In the genomic region with DNA sequence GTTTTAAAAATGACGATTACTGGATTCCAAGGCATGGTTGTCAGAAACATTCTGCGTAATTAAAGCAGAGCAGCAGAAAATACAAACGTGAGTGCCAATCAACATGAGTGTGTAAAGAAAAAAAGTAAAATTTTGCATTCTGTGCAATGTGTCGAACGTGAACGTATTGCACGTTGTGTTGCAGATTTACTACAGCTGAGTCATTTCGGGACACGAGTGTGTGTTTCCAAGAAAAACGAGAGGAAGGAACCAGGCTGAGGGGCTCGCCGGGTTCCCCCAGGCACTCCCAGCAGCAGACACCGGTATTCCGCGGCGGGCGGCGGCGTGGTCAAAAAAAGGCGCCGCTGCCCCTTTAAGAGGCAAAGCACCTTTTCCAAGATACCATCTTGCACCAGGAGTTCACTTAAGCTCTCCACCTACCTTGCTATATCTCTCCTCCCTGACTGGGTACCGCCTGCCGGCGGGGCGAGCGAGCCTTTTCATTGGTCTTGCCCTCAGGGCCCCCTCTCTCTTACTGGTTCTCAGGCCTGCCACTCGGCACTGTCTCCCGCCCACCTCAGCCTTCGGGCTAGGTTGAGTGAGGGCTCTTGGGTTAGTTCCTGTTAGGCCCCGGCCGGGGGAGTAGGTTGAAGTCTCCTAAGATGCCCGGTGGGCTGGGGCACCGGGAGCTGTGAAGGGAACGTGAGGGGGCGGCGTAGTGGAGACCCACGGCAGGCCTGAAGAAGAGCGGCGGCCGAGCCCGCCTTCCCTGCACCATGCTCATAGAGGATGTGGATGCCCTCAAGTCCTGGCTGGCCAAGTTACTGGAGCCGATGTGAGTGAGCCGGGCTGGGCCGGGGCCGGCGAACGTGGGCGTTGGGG, we compare ENCODE assay signal across 1 cellular context.
TF ChIP-seq lines count a peak whose summit lies in the region.

A gene with protein sequence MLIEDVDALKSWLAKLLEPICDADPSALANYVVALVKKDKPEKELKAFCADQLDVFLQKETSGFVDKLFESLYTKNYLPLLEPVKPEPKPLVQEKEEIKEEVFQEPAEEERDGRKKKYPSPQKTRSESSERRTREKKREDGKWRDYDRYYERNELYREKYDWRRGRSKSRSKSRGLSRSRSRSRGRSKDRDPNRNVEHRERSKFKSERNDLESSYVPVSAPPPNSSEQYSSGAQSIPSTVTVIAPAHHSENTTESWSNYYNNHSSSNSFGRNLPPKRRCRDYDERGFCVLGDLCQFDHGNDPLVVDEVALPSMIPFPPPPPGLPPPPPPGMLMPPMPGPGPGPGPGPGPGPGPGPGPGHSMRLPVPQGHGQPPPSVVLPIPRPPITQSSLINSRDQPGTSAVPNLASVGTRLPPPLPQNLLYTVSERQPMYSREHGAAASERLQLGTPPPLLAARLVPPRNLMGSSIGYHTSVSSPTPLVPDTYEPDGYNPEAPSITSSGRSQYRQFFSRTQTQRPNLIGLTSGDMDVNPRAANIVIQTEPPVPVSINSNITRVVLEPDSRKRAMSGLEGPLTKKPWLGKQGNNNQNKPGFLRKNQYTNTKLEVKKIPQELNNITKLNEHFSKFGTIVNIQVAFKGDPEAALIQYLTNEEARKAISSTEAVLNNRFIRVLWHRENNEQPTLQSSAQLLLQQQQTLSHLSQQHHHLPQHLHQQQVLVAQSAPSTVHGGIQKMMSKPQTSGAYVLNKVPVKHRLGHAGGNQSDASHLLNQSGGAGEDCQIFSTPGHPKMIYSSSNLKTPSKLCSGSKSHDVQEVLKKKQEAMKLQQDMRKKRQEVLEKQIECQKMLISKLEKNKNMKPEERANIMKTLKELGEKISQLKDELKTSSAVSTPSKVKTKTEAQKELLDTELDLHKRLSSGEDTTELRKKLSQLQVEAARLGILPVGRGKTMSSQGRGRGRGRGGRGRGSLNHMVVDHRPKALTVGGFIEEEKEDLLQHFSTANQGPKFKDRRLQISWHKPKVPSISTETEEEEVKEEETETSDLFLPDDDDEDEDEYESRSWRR (plus strand): TSS at position 595 of the 861 bp plus-strand sequence. CDS start 161 bp downstream, at position 756.

TF ChIP-seq in K562, 482 proteins besides CTCF, POLR2A, EP300 and RAD21 (continued from another document and continues in another):
- TF ChIP-seq E4F1 (CRISPR knock-in tag; IDR thresholded peaks at IDR 0.05; ENCODE audit: borderline replicate concordance) (no peak), NR2C2 (CRISPR knock-in tag; IDR thresholded peaks at IDR 0.05) (no peak), NR2C2 (tag; IDR thresholded peaks at IDR 0.05) (peak; percentile 95), MAFG (tag; conservative IDR thresholded peaks at IDR 0.05) (peak; percentile 61; the same call in 1 of the 2 replicates), HDAC2 (IDR thresholded peaks at IDR 0.05) (peak; percentile 69; the same call in 1 of the 2 replicates), PYGO2 (tag; IDR thresholded peaks at IDR 0.05) (no peak), DMBX1 (CRISPR knock-in tag; IDR thresholded peaks at IDR 0.05; ENCODE audit: borderline replicate concordance) (0 out of 2 replicates have a peak, but pooled peaks have one; percentile 44), TBP (optimal IDR thresholded peaks at IDR 0.05; ENCODE audit: low read depth, low read length) (peak; percentile 91), CREM (IDR thresholded peaks at IDR 0.05; ENCODE audit: low read depth) (peak; percentile 72; the same call in 1 of the 2 replicates), MIER1 (IDR thresholded peaks at IDR 0.05; ENCODE audit: low read depth) (no peak), CBFA2T2 (conservative IDR thresholded peaks at IDR 0.05) (no peak), TAF1 (IDR thresholded peaks at IDR 0.05; ENCODE audit: control insufficient read depth, extremely low read depth, insufficient read depth, low read length, severe bottlenecking) (peak; percentile 92), SP1 (CRISPR knock-in tag; IDR thresholded peaks at IDR 0.05) (peak; percentile 87), PRMT5 (CRISPR knock-in tag; IDR thresholded peaks at IDR 0.05) (no peak), NBN (IDR thresholded peaks at IDR 0.05; ENCODE audit: low read depth) (0 out of 2 replicates have a peak, but pooled peaks have one; percentile 78), KDM2B (CRISPR knock-in tag; IDR thresholded peaks at IDR 0.05) (no peak), TGIF2 (CRISPR knock-in tag; IDR thresholded peaks at IDR 0.05) (no peak), PTTG1 (tag; IDR thresholded peaks at IDR 0.05; ENCODE audit: low read depth) (no peak), CREB1 (IDR thresholded peaks at IDR 0.05) (peak; percentile 50; the same call in 1 of the 2 replicates), CREB1 (CRISPR knock-in tag; IDR thresholded peaks at IDR 0.05) (peak; percentile 74; the same call in 1 of the 2 replicates), ZNF75A (CRISPR knock-in tag; IDR thresholded peaks at IDR 0.05) (no peak), ZBTB33 (CRISPR knock-in tag; IDR thresholded peaks at IDR 0.05) (no peak)
- TF ChIP-seq, protein P1, sequence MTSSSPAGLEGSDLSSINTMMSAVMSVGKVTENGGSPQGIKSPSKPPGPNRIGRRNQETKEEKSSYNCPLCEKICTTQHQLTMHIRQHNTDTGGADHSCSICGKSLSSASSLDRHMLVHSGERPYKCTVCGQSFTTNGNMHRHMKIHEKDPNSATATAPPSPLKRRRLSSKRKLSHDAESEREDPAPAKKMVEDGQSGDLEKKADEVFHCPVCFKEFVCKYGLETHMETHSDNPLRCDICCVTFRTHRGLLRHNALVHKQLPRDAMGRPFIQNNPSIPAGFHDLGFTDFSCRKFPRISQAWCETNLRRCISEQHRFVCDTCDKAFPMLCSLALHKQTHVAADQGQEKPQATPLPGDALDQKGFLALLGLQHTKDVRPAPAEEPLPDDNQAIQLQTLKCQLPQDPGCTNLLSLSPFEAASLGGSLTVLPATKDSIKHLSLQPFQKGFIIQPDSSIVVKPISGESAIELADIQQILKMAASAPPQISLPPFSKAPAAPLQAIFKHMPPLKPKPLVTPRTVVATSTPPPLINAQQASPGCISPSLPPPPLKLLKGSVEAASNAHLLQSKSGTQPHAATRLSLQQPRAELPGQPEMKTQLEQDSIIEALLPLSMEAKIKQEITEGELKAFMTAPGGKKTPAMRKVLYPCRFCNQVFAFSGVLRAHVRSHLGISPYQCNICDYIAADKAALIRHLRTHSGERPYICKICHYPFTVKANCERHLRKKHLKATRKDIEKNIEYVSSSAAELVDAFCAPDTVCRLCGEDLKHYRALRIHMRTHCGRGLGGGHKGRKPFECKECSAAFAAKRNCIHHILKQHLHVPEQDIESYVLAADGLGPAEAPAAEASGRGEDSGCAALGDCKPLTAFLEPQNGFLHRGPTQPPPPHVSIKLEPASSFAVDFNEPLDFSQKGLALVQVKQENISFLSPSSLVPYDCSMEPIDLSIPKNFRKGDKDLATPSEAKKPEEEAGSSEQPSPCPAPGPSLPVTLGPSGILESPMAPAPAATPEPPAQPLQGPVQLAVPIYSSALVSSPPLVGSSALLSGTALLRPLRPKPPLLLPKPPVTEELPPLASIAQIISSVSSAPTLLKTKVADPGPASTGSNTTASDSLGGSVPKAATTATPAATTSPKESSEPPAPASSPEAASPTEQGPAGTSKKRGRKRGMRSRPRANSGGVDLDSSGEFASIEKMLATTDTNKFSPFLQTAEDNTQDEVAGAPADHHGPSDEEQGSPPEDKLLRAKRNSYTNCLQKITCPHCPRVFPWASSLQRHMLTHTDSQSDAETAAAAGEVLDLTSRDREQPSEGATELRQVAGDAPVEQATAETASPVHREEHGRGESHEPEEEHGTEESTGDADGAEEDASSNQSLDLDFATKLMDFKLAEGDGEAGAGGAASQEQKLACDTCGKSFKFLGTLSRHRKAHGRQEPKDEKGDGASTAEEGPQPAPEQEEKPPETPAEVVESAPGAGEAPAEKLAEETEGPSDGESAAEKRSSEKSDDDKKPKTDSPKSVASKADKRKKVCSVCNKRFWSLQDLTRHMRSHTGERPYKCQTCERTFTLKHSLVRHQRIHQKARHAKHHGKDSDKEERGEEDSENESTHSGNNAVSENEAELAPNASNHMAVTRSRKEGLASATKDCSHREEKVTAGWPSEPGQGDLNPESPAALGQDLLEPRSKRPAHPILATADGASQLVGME (CRISPR knock-in tag; IDR thresholded peaks at IDR 0.05), result no peak
- TF ChIP-seq, protein P2, sequence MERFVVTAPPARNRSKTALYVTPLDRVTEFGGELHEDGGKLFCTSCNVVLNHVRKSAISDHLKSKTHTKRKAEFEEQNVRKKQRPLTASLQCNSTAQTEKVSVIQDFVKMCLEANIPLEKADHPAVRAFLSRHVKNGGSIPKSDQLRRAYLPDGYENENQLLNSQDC (CRISPR knock-in tag; IDR thresholded peaks at IDR 0.05), result no peak
- TF ChIP-seq, protein P3, sequence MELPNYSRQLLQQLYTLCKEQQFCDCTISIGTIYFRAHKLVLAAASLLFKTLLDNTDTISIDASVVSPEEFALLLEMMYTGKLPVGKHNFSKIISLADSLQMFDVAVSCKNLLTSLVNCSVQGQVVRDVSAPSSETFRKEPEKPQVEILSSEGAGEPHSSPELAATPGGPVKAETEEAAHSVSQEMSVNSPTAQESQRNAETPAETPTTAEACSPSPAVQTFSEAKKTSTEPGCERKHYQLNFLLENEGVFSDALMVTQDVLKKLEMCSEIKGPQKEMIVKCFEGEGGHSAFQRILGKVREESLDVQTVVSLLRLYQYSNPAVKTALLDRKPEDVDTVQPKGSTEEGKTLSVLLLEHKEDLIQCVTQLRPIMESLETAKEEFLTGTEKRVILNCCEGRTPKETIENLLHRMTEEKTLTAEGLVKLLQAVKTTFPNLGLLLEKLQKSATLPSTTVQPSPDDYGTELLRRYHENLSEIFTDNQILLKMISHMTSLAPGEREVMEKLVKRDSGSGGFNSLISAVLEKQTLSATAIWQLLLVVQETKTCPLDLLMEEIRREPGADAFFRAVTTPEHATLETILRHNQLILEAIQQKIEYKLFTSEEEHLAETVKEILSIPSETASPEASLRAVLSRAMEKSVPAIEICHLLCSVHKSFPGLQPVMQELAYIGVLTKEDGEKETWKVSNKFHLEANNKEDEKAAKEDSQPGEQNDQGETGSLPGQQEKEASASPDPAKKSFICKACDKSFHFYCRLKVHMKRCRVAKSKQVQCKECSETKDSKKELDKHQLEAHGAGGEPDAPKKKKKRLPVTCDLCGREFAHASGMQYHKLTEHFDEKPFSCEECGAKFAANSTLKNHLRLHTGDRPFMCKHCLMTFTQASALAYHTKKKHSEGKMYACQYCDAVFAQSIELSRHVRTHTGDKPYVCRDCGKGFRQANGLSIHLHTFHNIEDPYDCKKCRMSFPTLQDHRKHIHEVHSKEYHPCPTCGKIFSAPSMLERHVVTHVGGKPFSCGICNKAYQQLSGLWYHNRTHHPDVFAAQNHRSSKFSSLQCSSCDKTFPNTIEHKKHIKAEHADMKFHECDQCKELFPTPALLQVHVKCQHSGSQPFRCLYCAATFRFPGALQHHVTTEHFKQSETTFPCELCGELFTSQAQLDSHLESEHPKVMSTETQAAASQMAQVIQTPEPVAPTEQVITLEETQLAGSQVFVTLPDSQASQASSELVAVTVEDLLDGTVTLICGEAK (IDR thresholded peaks at IDR 0.05), result peak; percentile 67; the same call in 1 of the 2 replicates
- TF ChIP-seq, protein P3 (CRISPR knock-in tag; IDR thresholded peaks at IDR 0.05), result no peak
